24 cellular contexts compared by ENCODE assay signal in the genomic region with DNA sequence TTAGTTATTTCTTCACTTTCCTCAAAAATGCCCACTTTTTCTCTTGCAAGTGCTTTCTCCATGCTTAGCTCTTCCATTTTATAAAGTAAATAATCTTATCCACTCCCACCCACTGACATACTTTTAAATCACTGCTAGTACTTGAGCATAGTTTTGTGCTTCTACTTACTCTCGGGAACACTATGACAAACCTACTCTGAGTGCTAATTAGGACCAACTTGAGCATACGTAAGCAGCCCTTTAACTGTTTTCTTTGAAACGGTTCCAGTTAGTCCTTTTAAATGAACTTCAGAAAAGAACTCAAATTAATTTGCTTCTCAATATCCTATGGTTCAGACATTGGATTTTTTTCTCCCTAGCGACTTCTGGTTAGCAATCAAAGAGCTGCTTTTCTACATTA.
"Had no signal": no experiment of that assay in that cellular context is flagged by ENCODE, and none has a peak within 500 bp of the region (broad histone marks: within the 10 kb centered on the region; RNA-seq: fewer than 3 reads in every experiment).

No MANE protein-coding gene starts in this region.

- H3K27ac ChIP-seq: colonic mucosa, foreskin keratinocyte, hepatocyte, neutrophil, psoas muscle, right atrium auricular region, stomach, thyroid gland had no signal

- H3K4me1 ChIP-seq: colonic mucosa, foreskin keratinocyte, psoas muscle, right atrium auricular region, stomach, thyroid gland had no signal

- H3K9me3 Mint-ChIP-seq: endodermal cell, type B pancreatic cell had no signal

- H3K4me3 Mint-ChIP-seq: endodermal cell; naive thymus-derived CD8-positive, alpha-beta T cell; type B pancreatic cell had no signal

- DNase-seq: cerebellar nuclear complex; colonic mucosa; effector CD4-positive, alpha-beta T cell; endodermal cell; erythroblast; foreskin keratinocyte; head of caudate nucleus; kidney; left cardiac atrium; mammary epithelial cell; mucosa of descending colon; naive thymus-derived CD8-positive, alpha-beta T cell; psoas muscle; small intestine; stimulated activated CD4-positive, alpha-beta T cell treated with anti-CD3 and anti-CD28 coated beads, Interleukin-12 subunit alpha, Interleukin-12 subunit beta, amount 100 ng/mL, for 4 hours; stimulated activated naive CD4-positive, alpha-beta T cell; stomach; substantia nigra; thyroid gland had no signal

- H3K36me3 ChIP-seq: colonic mucosa, neutrophil, right atrium auricular region, stomach, thyroid gland had no signal

- H3K27ac Mint-ChIP-seq: endodermal cell; naive thymus-derived CD8-positive, alpha-beta T cell; type B pancreatic cell had no signal

- H3K4me1 Mint-ChIP-seq: naive thymus-derived CD8-positive, alpha-beta T cell had no signal

- FAIRE-seq: endothelial cell of umbilical vein, kidney, small intestine had no signal

- H3K36me3 Mint-ChIP-seq: naive thymus-derived CD8-positive, alpha-beta T cell; type B pancreatic cell had no signal

- H3K4me3 ChIP-seq: colonic mucosa, hepatocyte, mucosa of descending colon, psoas muscle, right atrium auricular region, stomach, thyroid gland had no signal

- H3K9me3 ChIP-seq: colonic mucosa, mucosa of descending colon, neutrophil, psoas muscle, right atrium auricular region, stomach, thyroid gland had no signal

- H3K79me2 ChIP-seq: hepatocyte had no signal

- H2AFZ ChIP-seq: hepatocyte had no signal

- H3K4me2 ChIP-seq: hepatocyte had no signal

- H3K27me3 ChIP-seq: colonic mucosa, foreskin keratinocyte, hepatocyte, neutrophil, right atrium auricular region, stomach, thyroid gland had no signal
